Comparison of ENCODE assay signal across 16 cellular contexts in genomic region chr14:68712703-68713370, GRCh38.
DNase-seq lines count a peak whose midpoint lies in the region; ATAC-seq and TF ChIP-seq lines count a peak whose summit lies in the region.
"Had no signal": no experiment of that assay in that cellular context is flagged by ENCODE, and none has a peak within 500 bp of the region (broad histone marks: within the 10 kb centered on the region; RNA-seq: fewer than 3 reads in every experiment).

No MANE protein-coding gene starts in this region.

- no peak for TF ChIP-seq EP300 in sigmoid colon (IDR thresholded peaks at IDR 0.05)

- H3K27ac Mint-ChIP-seq in CD8-positive, alpha-beta T cell = peak overlapping the region; percentile 87
- H3K27ac Mint-ChIP-seq: activated B cell treated with CpG ODN at 0.5 μM for 24 hours, nephron progenitor cell had no signal

- no peak overlapping the region for H3K4me3 ChIP-seq in CD8-positive, alpha-beta T cell (ENCODE audit: low read depth, low read length)
- H3K4me3 ChIP-seq in effector memory CD4-positive, alpha-beta T cell (ENCODE audit: insufficient read depth, low read depth, low read length, poor library complexity, severe bottlenecking) = no peak overlapping the region
- no peak overlapping the region for H3K4me3 ChIP-seq in sigmoid colon
- H3K4me3 ChIP-seq: breast epithelium, testis had no signal

- no peak for TF ChIP-seq CTCF in CD8-positive, alpha-beta T cell (IDR thresholded peaks at IDR 0.05)
- no peak for TF ChIP-seq CTCF in sigmoid colon (IDR thresholded peaks at IDR 0.05)

- H3K36me3 Mint-ChIP-seq in CD8-positive, alpha-beta T cell = no peaks in the 10 kb centered on the region

- peaks cover 16% of the 10 kb centered on the region for H3K4me1 ChIP-seq in CD8-positive, alpha-beta T cell (ENCODE audit: insufficient read depth, low read length)
- H3K4me1 ChIP-seq in effector memory CD4-positive, alpha-beta T cell (ENCODE audit: control insufficient read depth, insufficient read depth, low read length, poor library complexity, severe bottlenecking) = peaks cover 25% of the 10 kb centered on the region
- peaks cover 0 to 9% (median 0%) of the 10 kb centered on the region in 4 donors for H3K4me1 ChIP-seq in sigmoid colon

- H3K4me3 Mint-ChIP-seq in CD8-positive, alpha-beta T cell = no peak overlapping the region
- H3K4me3 Mint-ChIP-seq: activated B cell treated with CpG ODN at 0.5 μM for 24 hours, nephron progenitor cell had no signal

- no peak for ATAC-seq in activated CD4-positive, CD25-positive, alpha-beta regulatory T cell treated with anti-CD3 and anti-CD28 coated beads, Interleukin-2, amount 50 U/mL, for 24 hours
- ATAC-seq in CD8-positive, alpha-beta T cell = no peak
- ATAC-seq in GM19035 (IDR thresholded peaks at IDR 0.05; ENCODE audit: unreplicated experiment) = no peak

- TF ChIP-seq POLR2A in sigmoid colon (IDR thresholded peaks at IDR 0.05) = no peak

- no peaks in the 10 kb centered on the region for H3K36me3 ChIP-seq in CD8-positive, alpha-beta T cell (ENCODE audit: insufficient read depth, low read length)
- no peaks in the 10 kb centered on the region for H3K36me3 ChIP-seq in effector memory CD4-positive, alpha-beta T cell (ENCODE audit: control insufficient read depth, insufficient read depth, low read length)
- H3K36me3 ChIP-seq in sigmoid colon = no peaks in the 10 kb centered on the region
- H3K36me3 ChIP-seq: breast epithelium had no signal

- H3K27me3 ChIP-seq in CD8-positive, alpha-beta T cell (ENCODE audit: insufficient read depth, low read length) = no peaks in the 10 kb centered on the region
- no peaks in the 10 kb centered on the region for H3K27me3 ChIP-seq in effector memory CD4-positive, alpha-beta T cell (replicated peaks; ENCODE audit: control insufficient read depth, insufficient read depth, low read length, poor library complexity, severe bottlenecking)
- H3K27me3 ChIP-seq in sigmoid colon = no peaks in the 10 kb centered on the region
- H3K27me3 ChIP-seq: breast epithelium, testis had no signal

- POLR2A ChIA-PET in CD8-positive, alpha-beta T cell (lab: Charles Lee) = interaction anchor here (1.2 kb wide), 1 partner anchor 308 kb away, joined by 3 read pairs; no protein-coding TSS in a partner anchor

- no peaks in the 10 kb centered on the region for H3K9me3 Mint-ChIP-seq in CD8-positive, alpha-beta T cell
- H3K9me3 Mint-ChIP-seq: activated B cell treated with CpG ODN at 0.5 μM for 24 hours, nephron progenitor cell had no signal

- peak; percentile 23 for DNase-seq in activated CD4-positive, CD25-positive, alpha-beta regulatory T cell treated with anti-CD3 and anti-CD28 coated beads, Interleukin-2, amount 50 U/mL, for 72 hours
- DNase-seq in CD8-positive, alpha-beta T cell = no peak
- no peak for DNase-seq in effector memory CD4-positive, alpha-beta T cell
- DNase-seq in sigmoid colon (peak; percentile 47), LoVo (ENCODE audit: low spot score) (no peak), NCI-H510A (lab: John Stamatoyannopoulos, UW) (no peak)
- DNase-seq: activated B cell treated with CpG ODN at 0.5 μM for 24 hours, DND-41, KBM-7, NCI-H1694, nephron progenitor cell, testis had no signal

- intact Hi-C loops in CD8-positive, alpha-beta T cell (cut with DNase I, micrococcal nuclease) = loop anchor here (1.0 to 2.0 kb wide), 2 partner anchors 8 to 50 kb away; no protein-coding TSS in a partner anchor
- intact Hi-C loops in sigmoid colon (cut with DNase I) = no loop called here

- CTCF ChIA-PET in CD8-positive, alpha-beta T cell (lab: Charles Lee) = no interaction called here

- no peaks in the 10 kb centered on the region for H3K27me3 Mint-ChIP-seq in CD8-positive, alpha-beta T cell (ENCODE audit: low read depth)
- H3K27me3 Mint-ChIP-seq: activated B cell treated with CpG ODN at 0.5 μM for 24 hours had no signal

- H3K4me1 Mint-ChIP-seq in CD8-positive, alpha-beta T cell (ENCODE audit: low read depth) = peaks cover 35% of the 10 kb centered on the region

- 95% methylated on average over 15 of the region's 15 CpGs for WGBS in sigmoid colon, 2 donors

- no peaks in the 10 kb centered on the region for H3K9me3 ChIP-seq in CD8-positive, alpha-beta T cell (ENCODE audit: low read length)
- H3K9me3 ChIP-seq in effector memory CD4-positive, alpha-beta T cell (ENCODE audit: control insufficient read depth, low read length) = no peaks in the 10 kb centered on the region
- no peaks in the 10 kb centered on the region for H3K9me3 ChIP-seq in sigmoid colon
- H3K9me3 ChIP-seq: breast epithelium, testis had no signal

- no peak overlapping the region for H3K27ac ChIP-seq in CD8-positive, alpha-beta T cell (ENCODE audit: low read depth, low read length)
- peak overlapping the region; percentile 55 for H3K27ac ChIP-seq in effector memory CD4-positive, alpha-beta T cell (ENCODE audit: insufficient read depth, low read length, poor library complexity, severe bottlenecking)
- H3K27ac ChIP-seq in sigmoid colon = no peak overlapping the region
- H3K27ac ChIP-seq: 22Rv1, breast epithelium, testis had no signal

Comparison
In these comparisons a context has a peak if more than half of its experiments do, and no peak if none do; other contexts are left out.
1. DNase-seq: peak in activated CD4-positive, CD25-positive, alpha-beta regulatory T cell treated with anti-CD3 and anti-CD28 coated beads, Interleukin-2, amount 50 U/mL, for 72 hours (single experiment) and sigmoid colon (single experiment); none in CD8-positive, alpha-beta T cell (0 of 7), effector memory CD4-positive, alpha-beta T cell (0 of 3), LoVo (single experiment) and NCI-H510A (single experiment).